In genomic region chr2:235802542-235802941, GRCh38 we compare ENCODE assay signal across 2 cellular contexts.
TF ChIP-seq lines count a peak whose summit lies in the region.

No MANE protein-coding gene starts in this region.

TF ChIP-seq in GM12878, 131 proteins besides CTCF, POLR2A, EP300 and RAD21:
- TF ChIP-seq, protein P1, sequence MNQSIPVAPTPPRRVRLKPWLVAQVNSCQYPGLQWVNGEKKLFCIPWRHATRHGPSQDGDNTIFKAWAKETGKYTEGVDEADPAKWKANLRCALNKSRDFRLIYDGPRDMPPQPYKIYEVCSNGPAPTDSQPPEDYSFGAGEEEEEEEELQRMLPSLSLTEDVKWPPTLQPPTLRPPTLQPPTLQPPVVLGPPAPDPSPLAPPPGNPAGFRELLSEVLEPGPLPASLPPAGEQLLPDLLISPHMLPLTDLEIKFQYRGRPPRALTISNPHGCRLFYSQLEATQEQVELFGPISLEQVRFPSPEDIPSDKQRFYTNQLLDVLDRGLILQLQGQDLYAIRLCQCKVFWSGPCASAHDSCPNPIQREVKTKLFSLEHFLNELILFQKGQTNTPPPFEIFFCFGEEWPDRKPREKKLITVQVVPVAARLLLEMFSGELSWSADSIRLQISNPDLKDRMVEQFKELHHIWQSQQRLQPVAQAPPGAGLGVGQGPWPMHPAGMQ (IDR thresholded peaks at IDR 0.05; ENCODE audit: borderline replicate concordance) = peak; percentile 34; the same call in 1 of the 2 replicates
- no peak for TF ChIP-seq MEF2B (IDR thresholded peaks at IDR 0.05; ENCODE audit: partially characterized antibody, poor library complexity, severe bottlenecking)

TF ChIP-seq in H1, 55 proteins besides CTCF, POLR2A, EP300 and RAD21:
- TF ChIP-seq ASH2L (IDR thresholded peaks at IDR 0.05; ENCODE audit: low read length) (no peak), SIRT6 (IDR thresholded peaks at IDR 0.05; ENCODE audit: low read length) (no peak), KDM5A (IDR thresholded peaks at IDR 0.05; ENCODE audit: low read length) (no peak), KDM4A (IDR thresholded peaks at IDR 0.05; ENCODE audit: low read depth, low read length, severe bottlenecking) (no peak), FOSL1 (IDR thresholded peaks at IDR 0.05; ENCODE audit: insufficient read depth, low read depth, low read length) (no peak), CTBP2 (IDR thresholded peaks at IDR 0.05; ENCODE audit: borderline replicate concordance, insufficient read depth, insufficient read length, low read length) (no peak), TAF7 (optimal IDR thresholded peaks at IDR 0.05; ENCODE audit: borderline replicate concordance, low read depth, low read length) (no peak), NANOG (IDR thresholded peaks at IDR 0.05; ENCODE audit: insufficient read depth, low read depth, low read length, poor library complexity, severe bottlenecking) (no peak), CHD1 (IDR thresholded peaks at IDR 0.05; ENCODE audit: low read depth, low read length) (no peak), CHD7 (IDR thresholded peaks at IDR 0.05; ENCODE audit: insufficient replicate concordance, low read length) (no peak), RFX5 (IDR thresholded peaks at IDR 0.05; ENCODE audit: borderline replicate concordance, low read depth, low read length) (no peak), MAFK (IDR thresholded peaks at IDR 0.05; ENCODE audit: low read depth, low read length) (no peak), NRF1 (IDR thresholded peaks at IDR 0.05; ENCODE audit: low read depth, low read length) (no peak), TAF1 (IDR thresholded peaks at IDR 0.05; ENCODE audit: low read depth, low read length) (no peak), SUZ12 (IDR thresholded peaks at IDR 0.05; ENCODE audit: low read length) (no peak), SRF (IDR thresholded peaks at IDR 0.05; ENCODE audit: low read depth, low read length) (no peak), CREB1 (IDR thresholded peaks at IDR 0.05) (no peak)
- TF ChIP-seq, protein P2, sequence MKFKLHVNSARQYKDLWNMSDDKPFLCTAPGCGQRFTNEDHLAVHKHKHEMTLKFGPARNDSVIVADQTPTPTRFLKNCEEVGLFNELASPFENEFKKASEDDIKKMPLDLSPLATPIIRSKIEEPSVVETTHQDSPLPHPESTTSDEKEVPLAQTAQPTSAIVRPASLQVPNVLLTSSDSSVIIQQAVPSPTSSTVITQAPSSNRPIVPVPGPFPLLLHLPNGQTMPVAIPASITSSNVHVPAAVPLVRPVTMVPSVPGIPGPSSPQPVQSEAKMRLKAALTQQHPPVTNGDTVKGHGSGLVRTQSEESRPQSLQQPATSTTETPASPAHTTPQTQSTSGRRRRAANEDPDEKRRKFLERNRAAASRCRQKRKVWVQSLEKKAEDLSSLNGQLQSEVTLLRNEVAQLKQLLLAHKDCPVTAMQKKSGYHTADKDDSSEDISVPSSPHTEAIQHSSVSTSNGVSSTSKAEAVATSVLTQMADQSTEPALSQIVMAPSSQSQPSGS (IDR thresholded peaks at IDR 0.05; ENCODE audit: low read length) = no peak
